ENCODE assay signal across 1 cellular context in genomic region chr1:45803299-45803780, GRCh38.
TF ChIP-seq lines count a peak whose summit lies in the region.

Gene MAST2 (plus strand): TSS chr1:45803612. CDS start chr1:45803896, 284 bp downstream.

TF ChIP-seq in K562, 482 proteins besides CTCF, POLR2A, EP300 and RAD21 (continued from another document and continues in another):
- TF ChIP-seq MGA (IDR thresholded peaks at IDR 0.05): no peak
- no peak for TF ChIP-seq NCOR1 (IDR thresholded peaks at IDR 0.05)
- no peak for TF ChIP-seq TCF7L2 (IDR thresholded peaks at IDR 0.05; ENCODE audit: low read depth, low read length)
- TF ChIP-seq, protein P1, sequence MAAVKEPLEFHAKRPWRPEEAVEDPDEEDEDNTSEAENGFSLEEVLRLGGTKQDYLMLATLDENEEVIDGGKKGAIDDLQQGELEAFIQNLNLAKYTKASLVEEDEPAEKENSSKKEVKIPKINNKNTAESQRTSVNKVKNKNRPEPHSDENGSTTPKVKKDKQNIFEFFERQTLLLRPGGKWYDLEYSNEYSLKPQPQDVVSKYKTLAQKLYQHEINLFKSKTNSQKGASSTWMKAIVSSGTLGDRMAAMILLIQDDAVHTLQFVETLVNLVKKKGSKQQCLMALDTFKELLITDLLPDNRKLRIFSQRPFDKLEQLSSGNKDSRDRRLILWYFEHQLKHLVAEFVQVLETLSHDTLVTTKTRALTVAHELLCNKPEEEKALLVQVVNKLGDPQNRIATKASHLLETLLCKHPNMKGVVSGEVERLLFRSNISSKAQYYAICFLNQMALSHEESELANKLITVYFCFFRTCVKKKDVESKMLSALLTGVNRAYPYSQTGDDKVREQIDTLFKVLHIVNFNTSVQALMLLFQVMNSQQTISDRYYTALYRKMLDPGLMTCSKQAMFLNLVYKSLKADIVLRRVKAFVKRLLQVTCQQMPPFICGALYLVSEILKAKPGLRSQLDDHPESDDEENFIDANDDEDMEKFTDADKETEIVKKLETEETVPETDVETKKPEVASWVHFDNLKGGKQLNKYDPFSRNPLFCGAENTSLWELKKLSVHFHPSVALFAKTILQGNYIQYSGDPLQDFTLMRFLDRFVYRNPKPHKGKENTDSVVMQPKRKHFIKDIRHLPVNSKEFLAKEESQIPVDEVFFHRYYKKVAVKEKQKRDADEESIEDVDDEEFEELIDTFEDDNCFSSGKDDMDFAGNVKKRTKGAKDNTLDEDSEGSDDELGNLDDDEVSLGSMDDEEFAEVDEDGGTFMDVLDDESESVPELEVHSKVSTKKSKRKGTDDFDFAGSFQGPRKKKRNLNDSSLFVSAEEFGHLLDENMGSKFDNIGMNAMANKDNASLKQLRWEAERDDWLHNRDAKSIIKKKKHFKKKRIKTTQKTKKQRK (IDR thresholded peaks at IDR 0.05; ENCODE audit: borderline replicate concordance, low read depth, low read length): no peak
- 0 out of 2 replicates have a peak, but pooled peaks have one; percentile 42 for TF ChIP-seq ZNF583 (CRISPR knock-in tag; IDR thresholded peaks at IDR 0.05)
- TF ChIP-seq NFYB (IDR thresholded peaks at IDR 0.05; ENCODE audit: extremely low read depth, insufficient read length): no peak
- 0 out of 2 replicates have a peak, but pooled peaks have one; percentile 27 for TF ChIP-seq NFIC (IDR thresholded peaks at IDR 0.05)
- TF ChIP-seq FOXP4 (CRISPR knock-in tag; IDR thresholded peaks at IDR 0.05; ENCODE audit: borderline replicate concordance): no peak
- no peak for TF ChIP-seq JUNB (CRISPR knock-in tag; conservative IDR thresholded peaks at IDR 0.05)
- no peak for TF ChIP-seq FOXA3 (CRISPR knock-in tag; conservative IDR thresholded peaks at IDR 0.05 in 1 of 2, IDR thresholded peaks at IDR 0.05 in 1 of 2)
- TF ChIP-seq C11orf30 (IDR thresholded peaks at IDR 0.05; ENCODE audit: low read depth): no peak
- TF ChIP-seq CBX2 (IDR thresholded peaks at IDR 0.05; ENCODE audit: insufficient read depth, low read length, poor library complexity, severe bottlenecking): no peak
- TF ChIP-seq PHF20 (IDR thresholded peaks at IDR 0.05; ENCODE audit: partially characterized antibody): no peak
- TF ChIP-seq MYNN (IDR thresholded peaks at IDR 0.05): no peak
- no peak for TF ChIP-seq MYNN (CRISPR knock-in tag; IDR thresholded peaks at IDR 0.05)
- TF ChIP-seq SRSF9 (IDR thresholded peaks at IDR 0.05; ENCODE audit: borderline replicate concordance, low read depth, low read length): no peak
- TF ChIP-seq FIP1L1 (IDR thresholded peaks at IDR 0.05; ENCODE audit: low read depth, low read length, poor library complexity, severe bottlenecking): no peak
- TF ChIP-seq RB1 (IDR thresholded peaks at IDR 0.05; ENCODE audit: low read depth): peak; percentile 99
- TF ChIP-seq, protein P2, sequence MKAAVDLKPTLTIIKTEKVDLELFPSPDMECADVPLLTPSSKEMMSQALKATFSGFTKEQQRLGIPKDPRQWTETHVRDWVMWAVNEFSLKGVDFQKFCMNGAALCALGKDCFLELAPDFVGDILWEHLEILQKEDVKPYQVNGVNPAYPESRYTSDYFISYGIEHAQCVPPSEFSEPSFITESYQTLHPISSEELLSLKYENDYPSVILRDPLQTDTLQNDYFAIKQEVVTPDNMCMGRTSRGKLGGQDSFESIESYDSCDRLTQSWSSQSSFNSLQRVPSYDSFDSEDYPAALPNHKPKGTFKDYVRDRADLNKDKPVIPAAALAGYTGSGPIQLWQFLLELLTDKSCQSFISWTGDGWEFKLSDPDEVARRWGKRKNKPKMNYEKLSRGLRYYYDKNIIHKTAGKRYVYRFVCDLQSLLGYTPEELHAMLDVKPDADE (conservative IDR thresholded peaks at IDR 0.05; ENCODE audit: control insufficient read depth, low read depth, low read length): peak; percentile 68; the same call in 1 of the 2 replicates
- no peak for TF ChIP-seq ILF3 (IDR thresholded peaks at IDR 0.05; ENCODE audit: borderline replicate concordance)
- peak; percentile 78 for TF ChIP-seq RBFOX2 (IDR thresholded peaks at IDR 0.05; ENCODE audit: low read depth, low read length)
- no peak for TF ChIP-seq OTX1 (CRISPR knock-in tag; IDR thresholded peaks at IDR 0.05)
- no peak for TF ChIP-seq RNF2 (IDR thresholded peaks at IDR 0.05)
- TF ChIP-seq BACH1 (tag; IDR thresholded peaks at IDR 0.05): no peak
- TF ChIP-seq ZNF274 (IDR thresholded peaks at IDR 0.05; ENCODE audit: borderline replicate concordance, low read depth, low read length): no peak
- TF ChIP-seq PTRF (tag; IDR thresholded peaks at IDR 0.05): no peak
- TF ChIP-seq ZNF175 (CRISPR knock-in tag; IDR thresholded peaks at IDR 0.05; ENCODE audit: low read depth): no peak
- no peak for TF ChIP-seq ZNF780A (CRISPR knock-in tag; IDR thresholded peaks at IDR 0.05)
- no peak for TF ChIP-seq MYBL2 (IDR thresholded peaks at IDR 0.05; ENCODE audit: low read depth)
- TF ChIP-seq MYBL2 (CRISPR knock-in tag; IDR thresholded peaks at IDR 0.05; ENCODE audit: borderline replicate concordance): no peak
- no peak for TF ChIP-seq FOS (IDR thresholded peaks at IDR 0.05; ENCODE audit: extremely low read depth, insufficient read length)
- TF ChIP-seq, protein P3, sequence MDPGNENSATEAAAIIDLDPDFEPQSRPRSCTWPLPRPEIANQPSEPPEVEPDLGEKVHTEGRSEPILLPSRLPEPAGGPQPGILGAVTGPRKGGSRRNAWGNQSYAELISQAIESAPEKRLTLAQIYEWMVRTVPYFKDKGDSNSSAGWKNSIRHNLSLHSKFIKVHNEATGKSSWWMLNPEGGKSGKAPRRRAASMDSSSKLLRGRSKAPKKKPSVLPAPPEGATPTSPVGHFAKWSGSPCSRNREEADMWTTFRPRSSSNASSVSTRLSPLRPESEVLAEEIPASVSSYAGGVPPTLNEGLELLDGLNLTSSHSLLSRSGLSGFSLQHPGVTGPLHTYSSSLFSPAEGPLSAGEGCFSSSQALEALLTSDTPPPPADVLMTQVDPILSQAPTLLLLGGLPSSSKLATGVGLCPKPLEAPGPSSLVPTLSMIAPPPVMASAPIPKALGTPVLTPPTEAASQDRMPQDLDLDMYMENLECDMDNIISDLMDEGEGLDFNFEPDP (CRISPR knock-in tag; IDR thresholded peaks at IDR 0.05): no peak
- TF ChIP-seq NFIX (CRISPR knock-in tag; IDR thresholded peaks at IDR 0.05; ENCODE audit: low read depth): no peak
- TF ChIP-seq BRD4 (IDR thresholded peaks at IDR 0.05): no peak
- no peak for TF ChIP-seq IRF2 (CRISPR knock-in tag; IDR thresholded peaks at IDR 0.05)
- no peak for TF ChIP-seq MIER1 (IDR thresholded peaks at IDR 0.05; ENCODE audit: low read depth)
- TF ChIP-seq NFXL1 (CRISPR knock-in tag; IDR thresholded peaks at IDR 0.05): no peak
- TF ChIP-seq ZNF316 (IDR thresholded peaks at IDR 0.05): no peak
- no peak for TF ChIP-seq SIN3B (IDR thresholded peaks at IDR 0.05; ENCODE audit: low read depth)
- TF ChIP-seq LCOR (CRISPR knock-in tag; IDR thresholded peaks at IDR 0.05): no peak
- no peak for TF ChIP-seq ETV5 (CRISPR knock-in tag; IDR thresholded peaks at IDR 0.05; ENCODE audit: low read depth)
- TF ChIP-seq SLC30A9 (CRISPR knock-in tag; IDR thresholded peaks at IDR 0.05): no peak
- TF ChIP-seq HDAC6 (IDR thresholded peaks at IDR 0.05; ENCODE audit: low read depth, low read length): no peak
- TF ChIP-seq SMARCC2 (IDR thresholded peaks at IDR 0.05; ENCODE audit: low read depth): no peak
